1 cellular context compared by ENCODE assay signal in genomic region chr18:7566587-7567486, GRCh38.
TF ChIP-seq lines count a peak whose summit lies in the region.

Gene PTPRM, plus strand, starts transcription at chr18:7567316. Its CDS starts 503 bp downstream, at chr18:7567819.

TF ChIP-seq in HEK293, 187 proteins besides CTCF, POLR2A, EP300 and RAD21 (continued from another document):
- TF ChIP-seq ZNF184 (tag by site-specific recombination; IDR thresholded peaks at IDR 0.05) (no peak), KLF9 (tag by site-specific recombination; IDR thresholded peaks at IDR 0.05; ENCODE audit: low read depth) (0 out of 2 replicates have a peak, but pooled peaks have one; percentile 29), ZNF223 (tag by site-specific recombination; IDR thresholded peaks at IDR 0.05) (no peak), ZNF747 (tag by site-specific recombination; IDR thresholded peaks at IDR 0.05) (no peak), TSHZ1 (tag by site-specific recombination; IDR thresholded peaks at IDR 0.05; ENCODE audit: borderline replicate concordance) (no peak), ZNF626 (tag by site-specific recombination; IDR thresholded peaks at IDR 0.05) (no peak), ZNF239 (tag by site-specific recombination; IDR thresholded peaks at IDR 0.05) (no peak), ZNF354C (tag by site-specific recombination; IDR thresholded peaks at IDR 0.05; ENCODE audit: borderline replicate concordance, low read depth) (no peak), WT1 (tag by site-specific recombination; IDR thresholded peaks at IDR 0.05) (no peak), ZNF174 (tag by site-specific recombination; IDR thresholded peaks at IDR 0.05) (no peak), ZBTB17 (tag by site-specific recombination; IDR thresholded peaks at IDR 0.05) (no peak), YY1 (tag by site-specific recombination; IDR thresholded peaks at IDR 0.05) (no peak; the same call in 1 of the 2 replicates), ZBTB1 (tag by site-specific recombination; IDR thresholded peaks at IDR 0.05) (no peak), ZNF280C (tag by site-specific recombination; IDR thresholded peaks at IDR 0.05) (no peak), ZBTB26 (tag by site-specific recombination; optimal IDR thresholded peaks at IDR 0.05) (peak; percentile 51), SP2 (tag by site-specific recombination; IDR thresholded peaks at IDR 0.05) (no peak), ZSCAN18 (tag by site-specific recombination; IDR thresholded peaks at IDR 0.05) (no peak), ZBTB8A (tag by site-specific recombination; IDR thresholded peaks at IDR 0.05) (peak; percentile 43; the same call in 1 of the 2 replicates), ZNF558 (tag by site-specific recombination; IDR thresholded peaks at IDR 0.05) (no peak), PRDM6 (tag by site-specific recombination; IDR thresholded peaks at IDR 0.05) (no peak), PBX3 (CRISPR knock-in tag; IDR thresholded peaks at IDR 0.05) (no peak), ZNF121 (tag by site-specific recombination; IDR thresholded peaks at IDR 0.05) (no peak), REPIN1 (tag by site-specific recombination; IDR thresholded peaks at IDR 0.05; ENCODE audit: low read depth) (no peak), ZNF169 (tag by site-specific recombination; IDR thresholded peaks at IDR 0.05) (no peak), ZNF600 (tag by site-specific recombination; IDR thresholded peaks at IDR 0.05) (no peak), HOXC10 (CRISPR knock-in tag; IDR thresholded peaks at IDR 0.05) (no peak), ZNF785 (tag by site-specific recombination; IDR thresholded peaks at IDR 0.05) (no peak), ZNF488 (tag by site-specific recombination; IDR thresholded peaks at IDR 0.05) (no peak), ZSCAN16 (tag by site-specific recombination; IDR thresholded peaks at IDR 0.05) (no peak), ZFP69B (tag by site-specific recombination; IDR thresholded peaks at IDR 0.05) (no peak), KLF7 (tag by site-specific recombination; IDR thresholded peaks at IDR 0.05; ENCODE audit: borderline replicate concordance) (no peak), KLF1 (tag by site-specific recombination; IDR thresholded peaks at IDR 0.05) (no peak), ZNF292 (tag by site-specific recombination; IDR thresholded peaks at IDR 0.05; ENCODE audit: borderline replicate concordance, low read depth) (no peak)
